8 cellular contexts compared by ENCODE assay signal in genomic region chr1:165408518-165408917, GRCh38. TPM values are rescaled to one million over a fixed set of nuclear protein-coding genes. Genes with fewer than 3 reads are reported as not detected.
DNase-seq lines count a peak whose midpoint lies in the region; TF ChIP-seq lines count a peak whose summit lies in the region.
"Had no signal": no experiment of that assay in that cellular context is flagged by ENCODE, and none has a peak within 500 bp of the region (broad histone marks: within the 10 kb centered on the region; RNA-seq: fewer than 3 reads in every experiment).

No MANE protein-coding gene starts in this region.

- no peaks in the 10 kb centered on the region for H3K4me1 ChIP-seq in SK-N-SH (ENCODE audit: control insufficient read depth in 1 of 2, insufficient read depth in 2 of 2, low read depth in 1 of 2, low read length in 1 of 2)

- TF ChIP-seq EP300 in SK-N-SH (IDR thresholded peaks at IDR 0.05; ENCODE audit: borderline replicate concordance in 1 of 2, low read depth in 1 of 2, low read length in 1 of 2) = no peak

- no peaks in the 10 kb centered on the region for H3K79me2 ChIP-seq in SK-N-SH (ENCODE audit: insufficient read depth)

- 41% methylated on average over 6 of the region's 6 CpGs for whole genome bisulfite sequencing in SK-N-SH (ENCODE audit: low lambda C conversion rate)

- H2AFZ ChIP-seq in SK-N-SH (ENCODE audit: low read depth) = no peak overlapping the region

- H3K27ac ChIP-seq in SK-N-SH (ENCODE audit: low read depth in 2 of 2, low read length in 1 of 2) = no peak overlapping the region

- DNase-seq in SK-N-SH = peak; percentile 20
- peak; percentile 57 for DNase-seq in iPS DF 19.7 (ENCODE audit: low read depth, low spot score)
- no peak for DNase-seq in occipital lobe (lab: John Stamatoyannopoulos, UW)
- DNase-seq in NAMALWA (ENCODE audit: low spot score) = no peak
- DNase-seq in SKM-1 (lab: John Stamatoyannopoulos, UW; ENCODE audit: unreplicated experiment) = no peak

- peaks cover 11% of the 10 kb centered on the region; the same call in 1 of the 2 replicates for H3K27me3 ChIP-seq in SK-N-SH (ENCODE audit: insufficient read depth)

- no peak overlapping the region for H3K9ac ChIP-seq in SK-N-SH

- TF ChIP-seq CTCF in GM12873 (IDR thresholded peaks at IDR 0.05; ENCODE audit: insufficient read depth, low read depth, low read length, missing control alignments) (peak; percentile 52), LNCAP (IDR thresholded peaks at IDR 0.05) (peak; percentile 69), SK-N-SH (IDR thresholded peaks at IDR 0.05) (peak; percentile 43)

- H4K20me1 ChIP-seq in SK-N-SH (ENCODE audit: insufficient read depth) = no peaks in the 10 kb centered on the region

- H3K36me3 ChIP-seq in SK-N-SH (replicated peaks in 1 of 2; ENCODE audit: control insufficient read depth in 1 of 2, insufficient read depth in 2 of 2, low read length in 1 of 2) = no peaks in the 10 kb centered on the region

- CTCF ChIA-PET in SK-N-SH (lab: Yijun Ruan, JAX) = interaction anchor here (0.7 to 3.0 kb wide), 4 partner anchors 15 to 188 kb away, joined by 3 to 16 read pairs (median 4); no protein-coding TSS in a partner anchor

- no peaks in the 10 kb centered on the region for H3K9me3 ChIP-seq in SK-N-SH

- 0 out of 2 replicates have a peak, but pooled peaks have one; percentile 23 for TF ChIP-seq RAD21 in SK-N-SH (IDR thresholded peaks at IDR 0.05; ENCODE audit: low read length)

- H3K9me2 ChIP-seq in SK-N-SH = no peaks in the 10 kb centered on the region

- no peak overlapping the region for H3K4me2 ChIP-seq in SK-N-SH

- no peak overlapping the region; a peak in 1 of 4 replicates for H3K4me3 ChIP-seq in SK-N-SH (ENCODE audit: low read depth in 2 of 2, low read length in 1 of 2)

- no peaks in the 10 kb centered on the region for H3F3A ChIP-seq in SK-N-SH (replicated peaks; ENCODE audit: insufficient read depth)

- POLR2A ChIA-PET in SK-N-SH (lab: Yijun Ruan, JAX) = no interaction called here

TF ChIP-seq in SK-N-SH, 30 proteins besides CTCF, POLR2A, EP300 and RAD21:
- no peak for TF ChIP-seq MAX (IDR thresholded peaks at IDR 0.05; ENCODE audit: low read depth)
- no peak for TF ChIP-seq SIN3A (IDR thresholded peaks at IDR 0.05; ENCODE audit: borderline replicate concordance, low read depth, low read length)
- no peak for TF ChIP-seq REST (IDR thresholded peaks at IDR 0.05; ENCODE audit: low read depth, low read length)
- no peak for TF ChIP-seq EZH2phosphoT487 (IDR thresholded peaks at IDR 0.05; ENCODE audit: borderline replicate concordance, low read depth)
- peak; percentile 53; the same call in 1 of the 2 replicates for TF ChIP-seq FOSL2 (IDR thresholded peaks at IDR 0.05; ENCODE audit: borderline replicate concordance, low read depth)
- no peak for TF ChIP-seq GATA2 (CRISPR knock-in tag; IDR thresholded peaks at IDR 0.05)
- no peak for TF ChIP-seq USF1 (IDR thresholded peaks at IDR 0.05; ENCODE audit: borderline replicate concordance, low read depth)
- no peak for TF ChIP-seq ELF1 (IDR thresholded peaks at IDR 0.05)
- no peak for TF ChIP-seq RFX5 (IDR thresholded peaks at IDR 0.05; ENCODE audit: low read length)
- TF ChIP-seq RXRA (IDR thresholded peaks at IDR 0.05; ENCODE audit: borderline replicate concordance, low read depth) = no peak
- TF ChIP-seq ZBTB33 (IDR thresholded peaks at IDR 0.05; ENCODE audit: borderline replicate concordance, low read depth) = no peak
- TF ChIP-seq PBX3 (IDR thresholded peaks at IDR 0.05) = no peak
- TF ChIP-seq TCF12 (IDR thresholded peaks at IDR 0.05) = no peak
- TF ChIP-seq SMC3 (IDR thresholded peaks at IDR 0.05; ENCODE audit: low read depth, low read length) = peak; percentile 26; the same call in 1 of the 2 replicates
- TF ChIP-seq MEF2A (IDR thresholded peaks at IDR 0.05; ENCODE audit: borderline replicate concordance, low read depth) = no peak
- TF ChIP-seq USF2 (IDR thresholded peaks at IDR 0.05; ENCODE audit: borderline replicate concordance, low read depth, low read length) = no peak

RNA-seq across cellular contexts. Expression of gene RXRG, which starts 36.4 kb away (rescaled TPM):
- not detected in 2 replicates for polyA plus RNA-seq in SK-N-SH (2012; rRNA removed)
- polyA plus RNA-seq in SK-N-SH (2012; cell fraction: cytosol; rRNA removed) = not detected in 2 replicates
- polyA plus RNA-seq in SK-N-SH (2012; cell fraction: nucleus; rRNA removed) = not detected in 2 replicates
- total RNA-seq in occipital lobe = 0.31 TPM
- total RNA-seq: T-helper 1 cell treated with Interleukin-12 subunit alpha and Interleukin-12 subunit beta and Interleukin-4 antibody, amounts not matched to agents 30 ng/mL and 1 ng/mL, for 36 hours had no signal

RNA-seq across cellular contexts. Expression of gene LMX1A, which starts 52.0 kb away (rescaled TPM):
- polyA plus RNA-seq in SK-N-SH (2012; rRNA removed) = not detected in 2 replicates
- not detected in 2 replicates for polyA plus RNA-seq in SK-N-SH (2012; cell fraction: cytosol; rRNA removed)
- polyA plus RNA-seq in SK-N-SH (2012; cell fraction: nucleus; rRNA removed) = not detected in 2 replicates
- not detected for total RNA-seq in occipital lobe
- total RNA-seq: T-helper 1 cell treated with Interleukin-12 subunit alpha and Interleukin-12 subunit beta and Interleukin-4 antibody, amounts not matched to agents 30 ng/mL and 1 ng/mL, for 36 hours had no signal

Comparison
In these comparisons a context has a peak if more than half of its experiments do, and no peak if none do; other contexts are left out.
1. DNase-seq: peak in SK-N-SH (single experiment) and iPS DF 19.7 (single experiment); none in occipital lobe (single experiment), NAMALWA (single experiment) and SKM-1 (single experiment).
2. Peak in every context shown above with its lines, with median percentiles within 50 percentile points of each other: CTCF ChIP-seq.